9 cellular contexts compared by ENCODE assay signal in the genomic region with DNA sequence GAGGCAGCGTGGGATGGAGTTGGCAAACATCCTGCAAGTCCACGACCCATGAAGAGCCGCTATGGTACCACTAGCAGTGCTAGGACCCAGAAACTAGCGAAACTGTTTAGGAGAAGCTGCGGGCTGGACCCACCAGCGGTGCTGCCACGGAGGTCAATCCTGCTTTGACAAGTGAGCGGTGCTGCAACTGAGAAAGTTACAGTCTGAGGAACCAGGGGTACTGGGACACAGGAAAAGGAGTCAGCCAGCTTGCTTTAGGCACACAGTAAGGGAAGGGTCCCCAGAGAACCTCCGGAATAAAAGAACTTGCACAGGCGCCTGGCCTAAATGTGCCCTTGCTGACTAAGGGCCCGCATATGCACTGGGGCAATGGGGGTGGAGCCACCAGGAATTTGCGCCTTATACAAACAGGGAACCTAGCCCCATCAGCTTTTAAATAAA. TPM values are rescaled to one million over a fixed set of nuclear protein-coding genes. Genes with fewer than 3 reads are reported as not detected.
DNase-seq lines count a peak whose midpoint lies in the region; ATAC-seq, FAIRE-seq and TF ChIP-seq lines count a peak whose summit lies in the region.
"Had no signal": no experiment of that assay in that cellular context is flagged by ENCODE, and none has a peak within 500 bp of the region (broad histone marks: within the 10 kb centered on the region; RNA-seq: fewer than 3 reads in every experiment).

No MANE protein-coding gene starts in this region.

- H3K4ac ChIP-seq in trophoblast cell (ENCODE audit: low read depth, low read length): no peak overlapping the region

- peak overlapping the region; percentile 48 for H3K27ac Mint-ChIP-seq in endothelial cell (ENCODE audit: unreplicated experiment)

- H2AFZ ChIP-seq in trophoblast cell (ENCODE audit: insufficient read depth, low read length, poor library complexity): no peak overlapping the region

- H3K14ac ChIP-seq in trophoblast cell (ENCODE audit: low read length): no peak overlapping the region

- no peak for FAIRE-seq in RCC 7860 (lab: Jason Lieb, UNC)
- no peak for FAIRE-seq in urothelium cell line (lab: Jason Lieb, UNC)

- H2AK5ac ChIP-seq in trophoblast cell (ENCODE audit: low read length): no peak overlapping the region

- no peaks in the 10 kb centered on the region for H3K9me3 Mint-ChIP-seq in endothelial cell (ENCODE audit: unreplicated experiment)

- H3K36me3 ChIP-seq in trophoblast cell (ENCODE audit: control insufficient read depth in 1 of 2, insufficient read depth in 2 of 2, low read length in 2 of 2): no peaks in the 10 kb centered on the region

- H2BK5ac ChIP-seq in trophoblast cell (ENCODE audit: low read depth, low read length, poor library complexity): no peak overlapping the region

- no peak overlapping the region for H3K18ac ChIP-seq in trophoblast cell (ENCODE audit: low read length)

- no peak overlapping the region for H3K9ac ChIP-seq in trophoblast cell (ENCODE audit: low read length)

- peaks cover 9% of the 10 kb centered on the region for H3K79me2 ChIP-seq in trophoblast cell (ENCODE audit: control insufficient read depth, insufficient read depth, low read length, poor library complexity)

- H2BK120ac ChIP-seq in trophoblast cell (ENCODE audit: insufficient read depth, low read length, poor library complexity): no peak overlapping the region

- peaks cover 9% of the 10 kb centered on the region for H3K36me3 Mint-ChIP-seq in endothelial cell (ENCODE audit: low read depth, unreplicated experiment)

- H3K27me3 ChIP-seq in trophoblast cell (ENCODE audit: insufficient read depth, low read length): no peaks in the 10 kb centered on the region

- peaks cover 6 to 13% of the 10 kb centered on the region in 2 experiments for H3K4me1 ChIP-seq in trophoblast cell (ENCODE audit: control insufficient read depth in 1 of 2, insufficient read depth in 2 of 2, low read length in 2 of 2)

- H4K12ac ChIP-seq in trophoblast cell (ENCODE audit: low read depth, low read length): no peak overlapping the region

- no peak overlapping the region for H2BK12ac ChIP-seq in trophoblast cell (ENCODE audit: low read length)

- H3K79me1 ChIP-seq in trophoblast cell (ENCODE audit: low read length): peaks cover 18% of the 10 kb centered on the region

- H3K4me1 Mint-ChIP-seq in endothelial cell (ENCODE audit: unreplicated experiment): peaks cover 21% of the 10 kb centered on the region

- no peak overlapping the region for H3K4me3 Mint-ChIP-seq in endothelial cell (ENCODE audit: unreplicated experiment)

- H3K27me3 Mint-ChIP-seq in endothelial cell (ENCODE audit: unreplicated experiment): peaks cover 9% of the 10 kb centered on the region

- H4K91ac ChIP-seq in trophoblast cell (ENCODE audit: low read depth, low read length): no peak overlapping the region

- no peak overlapping the region for H3K23ac ChIP-seq in trophoblast cell (ENCODE audit: low read length)

- DNase-seq in EH (ENCODE audit: low read depth) (peak; percentile 49), RCC 7860 (ENCODE audit: low spot score) (peak; percentile 63), endothelial cell (ENCODE audit: low spot score) (no peak), trophoblast cell (peak; percentile 62 to 72), omental fat pad (ENCODE audit: low spot score) (no peak), urothelium cell line (ENCODE audit: low spot score) (no peak)
- no peak for DNase-seq in activated naive CD4-positive, alpha-beta T cell treated with anti-CD3 and anti-CD28 coated beads, Interleukin-2, amount 50 U/mL, for 16 hours
- DNase-seq: hippocampal formation had no signal

- WGBS in trophoblast cell (ENCODE audit: extremely low coverage, insufficient coverage, insufficient read length): no CpG with 5 or more reads among the region's 12 CpGs

- H3K4me3 ChIP-seq in trophoblast cell (ENCODE audit: low read depth, low read length): no peak overlapping the region

- TF ChIP-seq CTCF in endothelial cell (IDR thresholded peaks at IDR 0.05; ENCODE audit: unreplicated experiment): no peak
- no peak for TF ChIP-seq CTCF in omental fat pad (IDR thresholded peaks at IDR 0.05)

- H3K27ac ChIP-seq in trophoblast cell (ENCODE audit: low read depth, low read length): no peak overlapping the region

- H4K8ac ChIP-seq in trophoblast cell (ENCODE audit: low read depth, low read length): no peak overlapping the region

- no peak overlapping the region for H3K4me2 ChIP-seq in trophoblast cell (ENCODE audit: low read length)

- no peaks in the 10 kb centered on the region for H3K9me3 ChIP-seq in trophoblast cell (ENCODE audit: insufficient read depth, low read depth, low read length)

- no peak for ATAC-seq in omental fat pad (ENCODE audit: low FRiP score)
- no peak for ATAC-seq in GM18861 (IDR thresholded peaks at IDR 0.05; ENCODE audit: unreplicated experiment)

RNA-seq across cellular contexts. Expression of gene ANXA2R, which starts 23.6 kb away (rescaled TPM):
- total RNA-seq in endothelial cell (ENCODE audit: unreplicated experiment) (1.1 TPM), omental fat pad (1 to 10 TPM; 1.5 to 5.5 (median 3.4) TPM)
- polyA plus RNA-seq in trophoblast cell (2013): 0.06 and 0.07 TPM in 2 replicates

RNA-seq across cellular contexts. Expression of gene ZNF131, which starts 57.0 kb away (rescaled TPM):
- 30.4 TPM for total RNA-seq in endothelial cell (ENCODE audit: unreplicated experiment)
- 20.7 and 22.1 TPM in 2 replicates for polyA plus RNA-seq in trophoblast cell (2013)
- 10 to 100 TPM; 31.9 to 41.8 (median 35.3) TPM for total RNA-seq in omental fat pad

Comparison
In these comparisons a context has a peak if more than half of its experiments do, and no peak if none do; other contexts are left out.
1. DNase-seq: peak in EH (single experiment), RCC 7860 (single experiment) and trophoblast cell (2 of 2); none in endothelial cell (single experiment), omental fat pad (single experiment), urothelium cell line (single experiment) and activated naive CD4-positive, alpha-beta T cell treated with anti-CD3 and anti-CD28 coated beads, Interleukin-2, amount 50 U/mL, for 16 hours (single experiment).